Comparison of ENCODE assay signal across 29 cellular contexts in genomic region chr16:19528666-19529065, GRCh38.
"Had no signal": no experiment of that assay in that cellular context is flagged by ENCODE, and none has a peak within 500 bp of the region (broad histone marks: within the 10 kb centered on the region; RNA-seq: fewer than 3 reads in every experiment).

No MANE protein-coding gene starts in this region.

- H3K4me3 ChIP-seq: breast epithelium, SJCRH30 had no signal

- DNase-seq: activated CD4-positive, alpha-beta memory T cell treated with anti-CD3 and anti-CD28 coated beads, Interleukin-2, amount 10 ng/mL, durations not matched to agents 7 days and 5 days; activated CD4-positive, alpha-beta T cell treated with anti-CD3 and anti-CD28 coated beads for 36 hours; activated CD4-positive, alpha-beta T cell treated with anti-CD3 and anti-CD28 coated beads, Interleukin-2, amount 50 U/mL, for 1 hour; activated CD4-positive, CD25-positive, alpha-beta regulatory T cell; activated CD8-positive, alpha-beta memory T cell treated with anti-CD3 and anti-CD28 coated beads, Interleukin-2, amount 50 U/mL, for 4 hours; activated gamma-delta T cell treated with Interleukin-2 at 50 U/mL for 16 hours; activated naive CD4-positive, alpha-beta T cell treated with anti-CD3 and anti-CD28 coated beads, Interleukin-2, amount 10 ng/mL, durations not matched to agents 7 days and 5 days; activated naive CD8-positive, alpha-beta T cell treated with anti-CD3 and anti-CD28 coated beads for 36 hours; activated T-cell treated with anti-CD3 and anti-CD28 coated beads, Interleukin-2, amount 50 U/mL, for 72 hours; aorta; KG1; NCI-H1092; NCI-H1417; NCI-H1930; NCI-H2107; NCI-H2171 treated with DMSO at 0.1 percent for 48 hours; NCI-H226; NCI-H510A; NCI-H526 treated with DMSO at 0.1 percent for 48 hours; NCI-H82; OCI-M1; Right ventricle myocardium superior; SJCRH30; SK-N-SH; T-helper 1 cell had no signal

- H3K9me3 ChIP-seq: breast epithelium, SJCRH30, SK-N-SH had no signal

- H3K27me3 ChIP-seq: breast epithelium, SJCRH30 had no signal

- ATAC-seq: activated CD4-positive, alpha-beta T cell treated with anti-CD3 and anti-CD28 coated beads for 36 hours; activated T-cell treated with anti-CD3 and anti-CD28 coated beads, Interleukin-2, amount 50 U/mL, for 72 hours; Panc1 had no signal

- H3K36me3 ChIP-seq: breast epithelium had no signal

- H3K27ac ChIP-seq: breast epithelium, RWPE1, SJCRH30, VCaP had no signal

- H3K4me1 ChIP-seq: breast epithelium, SJCRH30 had no signal
